ENCODE assay signal across 1 cellular context in genomic region chr6:3612341-3613041, GRCh38.
A peak's percentile ranks its signal among the peaks of the same experiment; 100 is the strongest.
TF ChIP-seq lines count a peak whose summit lies in the region.

No MANE protein-coding gene starts in this region.

TF ChIP-seq in HEK293, 187 proteins besides CTCF, POLR2A, EP300 and RAD21 (continued from another document):
- TF ChIP-seq, protein P1, sequence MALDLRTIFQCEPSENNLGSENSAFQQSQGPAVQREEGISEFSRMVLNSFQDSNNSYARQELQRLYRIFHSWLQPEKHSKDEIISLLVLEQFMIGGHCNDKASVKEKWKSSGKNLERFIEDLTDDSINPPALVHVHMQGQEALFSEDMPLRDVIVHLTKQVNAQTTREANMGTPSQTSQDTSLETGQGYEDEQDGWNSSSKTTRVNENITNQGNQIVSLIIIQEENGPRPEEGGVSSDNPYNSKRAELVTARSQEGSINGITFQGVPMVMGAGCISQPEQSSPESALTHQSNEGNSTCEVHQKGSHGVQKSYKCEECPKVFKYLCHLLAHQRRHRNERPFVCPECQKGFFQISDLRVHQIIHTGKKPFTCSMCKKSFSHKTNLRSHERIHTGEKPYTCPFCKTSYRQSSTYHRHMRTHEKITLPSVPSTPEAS (tag by site-specific recombination; IDR thresholded peaks at IDR 0.05), result 0 out of 2 replicates have a peak, but pooled peaks have one; percentile 38
